20 cellular contexts compared by ENCODE assay signal in genomic region chr4:172127168-172127567, GRCh38.
DNase-seq lines count a peak whose midpoint lies in the region; ATAC-seq and TF ChIP-seq lines count a peak whose summit lies in the region.
"Had no signal": no experiment of that assay in that cellular context is flagged by ENCODE, and none has a peak within 500 bp of the region (broad histone marks: within the 10 kb centered on the region; RNA-seq: fewer than 3 reads in every experiment).

No MANE protein-coding gene starts in this region.

- no peak overlapping the region for H2AK5ac ChIP-seq in mesenchymal stem cell (ENCODE audit: low read length, severe bottlenecking)

- no peak for TF ChIP-seq POLR2A in adrenal gland (IDR thresholded peaks at IDR 0.05)

- H3K4me1 Mint-ChIP-seq in stimulated activated memory B cell treated with anti-CD40 and anti-IgM and Interleukin-4, amounts not matched to agents 10 μg/mL and 1 μg/mL and 100 μg/mL, for 72 hours: peaks cover 15% of the 10 kb centered on the region

- no peaks in the 10 kb centered on the region for H4K20me1 ChIP-seq in Karpas-422 (ENCODE audit: insufficient read depth, low read depth, low read length)
- H4K20me1 ChIP-seq: BLaER1 treated with 17β-estradiol and CSF1 and Interleukin-3, amounts not matched to agents 10 nM and 100 nM had no signal

- ATAC-seq in stimulated activated memory B cell treated with anti-CD40 and anti-IgM and Interleukin-4, amounts not matched to agents 10 μg/mL and 1 μg/mL and 100 μg/mL, for 72 hours: peak; percentile 32
- ATAC-seq: A549; CD8-positive, alpha-beta T cell had no signal

- H2AFZ ChIP-seq in Karpas-422 (ENCODE audit: low read length): no peak overlapping the region
- H2AFZ ChIP-seq in mesenchymal stem cell (ENCODE audit: low read depth, low read length): no peak overlapping the region

- no peak overlapping the region for H2BK120ac ChIP-seq in mesenchymal stem cell (ENCODE audit: low read depth, low read length)

- peak overlapping the region in 1 of 2 experiments; percentile 31 for H3K14ac ChIP-seq in mesenchymal stem cell (ENCODE audit: low read length in 2 of 2)

- peak overlapping the region in 1 of 2 experiments; percentile 54 for H3K18ac ChIP-seq in mesenchymal stem cell (ENCODE audit: low read depth in 1 of 2, low read length in 2 of 2)

- no peaks in the 10 kb centered on the region for H3K9me3 Mint-ChIP-seq in stimulated activated memory B cell treated with anti-CD40 and anti-IgM and Interleukin-4, amounts not matched to agents 10 μg/mL and 1 μg/mL and 100 μg/mL, for 72 hours
- H3K9me3 Mint-ChIP-seq: CD4-positive, alpha-beta T cell had no signal

- WGBS in mesenchymal stem cell: 100% methylated on average over 3 of the region's 4 CpGs
- WGBS in adrenal gland, 4 donors: 84 to 92% (median 91%) methylated on average over 2 to 4 of the region's 4 CpGs

- intact Hi-C loops in posterior vena cava (cut with DNase I): no loop called here
- intact Hi-C loops in adrenal gland (cut with DNase I): no loop called here
- intact Hi-C loops in dorsolateral prefrontal cortex (cut with DNase I): no loop called here

- no peak overlapping the region for H3K4me3 Mint-ChIP-seq in stimulated activated memory B cell treated with anti-CD40 and anti-IgM and Interleukin-4, amounts not matched to agents 10 μg/mL and 1 μg/mL and 100 μg/mL, for 72 hours
- H3K4me3 Mint-ChIP-seq: B cell; CD4-positive, alpha-beta T cell; CD8-positive, alpha-beta T cell had no signal

- H3K4me1 ChIP-seq in Karpas-422 (ENCODE audit: low read length) (peaks cover 29% of the 10 kb centered on the region), mesenchymal stem cell (ENCODE audit: control insufficient read depth, insufficient read depth, low read depth, low read length) (no peaks in the 10 kb centered on the region), adrenal gland (replicated peaks in 1 of 2) (no peaks in the 10 kb centered on the region)
- H3K4me1 ChIP-seq: A549, Caco-2 had no signal

- no peak overlapping the region for H2BK15ac ChIP-seq in mesenchymal stem cell (ENCODE audit: low read depth, poor library complexity, severe bottlenecking)

- no peak overlapping the region for H3K23ac ChIP-seq in mesenchymal stem cell (ENCODE audit: low read length in 2 of 2)

- H3K36me3 Mint-ChIP-seq in stimulated activated memory B cell treated with anti-CD40 and anti-IgM and Interleukin-4, amounts not matched to agents 10 μg/mL and 1 μg/mL and 100 μg/mL, for 72 hours: no peaks in the 10 kb centered on the region
- H3K36me3 Mint-ChIP-seq: CD8-positive, alpha-beta T cell had no signal

- H3K36me3 ChIP-seq in Karpas-422 (ENCODE audit: insufficient read depth, low read length) (no peaks in the 10 kb centered on the region), mesenchymal stem cell (ENCODE audit: control insufficient read depth in 1 of 2, insufficient read depth in 2 of 2, low read depth in 1 of 2, low read length in 2 of 2) (no peaks in the 10 kb centered on the region), adrenal gland (replicated peaks in 1 of 2) (no peaks in the 10 kb centered on the region)
- H3K36me3 ChIP-seq: BLaER1 treated with 17β-estradiol and CSF1 and Interleukin-3, amounts not matched to agents 10 nM and 100 nM had no signal

- peak overlapping the region; percentile 13 for H4K8ac ChIP-seq in mesenchymal stem cell (ENCODE audit: low read length)

- H3K4me3 ChIP-seq in Karpas-422 (ENCODE audit: low read length) (no peak overlapping the region), mesenchymal stem cell (ENCODE audit: insufficient read depth in 1 of 2, low read depth in 1 of 2, low read length in 2 of 2) (no peak overlapping the region), adrenal gland (no peak overlapping the region), dorsolateral prefrontal cortex (no peak overlapping the region)
- H3K4me3 ChIP-seq: A549; BLaER1 treated with 17β-estradiol and CSF1 and Interleukin-3, amounts not matched to agents 10 nM and 100 nM had no signal

- no peaks in the 10 kb centered on the region for H3K79me2 ChIP-seq in Karpas-422 (ENCODE audit: low read length)

- H3K27ac Mint-ChIP-seq in stimulated activated memory B cell treated with anti-CD40 and anti-IgM and Interleukin-4, amounts not matched to agents 10 μg/mL and 1 μg/mL and 100 μg/mL, for 72 hours: no peak overlapping the region
- H3K27ac Mint-ChIP-seq: B cell; CD4-positive, alpha-beta T cell; CD8-positive, alpha-beta T cell had no signal

- H3K27ac ChIP-seq in Karpas-422 (ENCODE audit: low read length) (no peak overlapping the region), mesenchymal stem cell (ENCODE audit: low read length, poor library complexity, severe bottlenecking) (no peak overlapping the region), adrenal gland (no peak overlapping the region), dorsolateral prefrontal cortex (no peak overlapping the region)
- H3K27ac ChIP-seq: 22Rv1; A549; BLaER1 treated with 17β-estradiol and CSF1 and Interleukin-3, amounts not matched to agents 10 nM and 100 nM; C4-2B had no signal

- no peaks in the 10 kb centered on the region for H3K27me3 ChIP-seq in Karpas-422 (ENCODE audit: low read length)
- H3K27me3 ChIP-seq in mesenchymal stem cell (ENCODE audit: control insufficient read depth in 1 of 2, insufficient read depth in 1 of 2, low read length in 2 of 2): no peaks in the 10 kb centered on the region
- no peaks in the 10 kb centered on the region for H3K27me3 ChIP-seq in adrenal gland
- no peaks in the 10 kb centered on the region for H3K27me3 ChIP-seq in dorsolateral prefrontal cortex
- H3K27me3 ChIP-seq: BLaER1 treated with 17β-estradiol and CSF1 and Interleukin-3, amounts not matched to agents 10 nM and 100 nM had no signal

- H3K9me3 ChIP-seq in Karpas-422 (ENCODE audit: low read length): no peaks in the 10 kb centered on the region
- H3K9me3 ChIP-seq in mesenchymal stem cell (ENCODE audit: control insufficient read depth, low read length): no peaks in the 10 kb centered on the region
- H3K9me3 ChIP-seq in adrenal gland (replicated peaks in 1 of 3): no peaks in the 10 kb centered on the region
- H3K9me3 ChIP-seq: A549; BLaER1 treated with 17β-estradiol and CSF1 and Interleukin-3, amounts not matched to agents 10 nM and 100 nM; Caco-2 had no signal

- no peak for TF ChIP-seq CTCF in adrenal gland (IDR thresholded peaks at IDR 0.05)
- no peak for TF ChIP-seq CTCF in dorsolateral prefrontal cortex (IDR thresholded peaks at IDR 0.05 in 54 of 56, conservative IDR thresholded peaks at IDR 0.05 in 2 of 56; ENCODE audit: low read depth in 1 of 56, partially characterized antibody in 56 of 56)

- no peaks in the 10 kb centered on the region for H3K79me1 ChIP-seq in mesenchymal stem cell (replicated peaks; ENCODE audit: low read length, poor library complexity, severe bottlenecking)

- DNase-seq in Karpas-422: peak; percentile 41
- no peak for DNase-seq in mesenchymal stem cell
- peak; percentile 65 for DNase-seq in posterior vena cava (ENCODE audit: low spot score)
- DNase-seq in adrenal gland: no peak
- DNase-seq in stimulated activated CD4-positive, alpha-beta T cell treated with anti-CD3 and anti-CD28 coated beads, Interleukin-2, amount 100 ng/mL, for 24 hours: no peak
- DNase-seq in dorsolateral prefrontal cortex: no peak
- no peak for DNase-seq in NCI-H510A treated with DMSO at 0.1 percent for 48 hours (lab: John Stamatoyannopoulos, UW)
- DNase-seq: AML-193; Caco-2; Calu3; CD4-positive, alpha-beta T cell; CD8-positive, alpha-beta T cell; DMS79 treated with DMSO at 0.1 percent for 48 hours; GF-D8 had no signal

- H3K9me2 ChIP-seq in Karpas-422 (replicated peaks; ENCODE audit: insufficient read depth, low read length): no peaks in the 10 kb centered on the region

- peak overlapping the region in 1 of 2 experiments; percentile 77 for H2BK12ac ChIP-seq in mesenchymal stem cell (ENCODE audit: low read length in 2 of 2)

- H3K27me3 Mint-ChIP-seq in stimulated activated memory B cell treated with anti-CD40 and anti-IgM and Interleukin-4, amounts not matched to agents 10 μg/mL and 1 μg/mL and 100 μg/mL, for 72 hours: no peaks in the 10 kb centered on the region
- H3K27me3 Mint-ChIP-seq: B cell; CD4-positive, alpha-beta T cell had no signal

- no peak overlapping the region for H3K4ac ChIP-seq in mesenchymal stem cell (ENCODE audit: low read depth in 1 of 2, low read length in 2 of 2)

- H3K9ac ChIP-seq in Karpas-422 (ENCODE audit: low read length): no peak overlapping the region
- no peak overlapping the region for H3K9ac ChIP-seq in mesenchymal stem cell (ENCODE audit: low read length)
- H3K9ac ChIP-seq: BLaER1 treated with 17β-estradiol and CSF1 and Interleukin-3, amounts not matched to agents 10 nM and 100 nM had no signal

- H3K4me2 ChIP-seq in Karpas-422 (ENCODE audit: low read depth, low read length, poor library complexity, severe bottlenecking) (no peak overlapping the region), mesenchymal stem cell (ENCODE audit: low read length, poor library complexity, severe bottlenecking) (no peak overlapping the region)
- H3K4me2 ChIP-seq: A549; BLaER1 treated with 17β-estradiol and CSF1 and Interleukin-3, amounts not matched to agents 10 nM and 100 nM had no signal

- H4K91ac ChIP-seq in mesenchymal stem cell (ENCODE audit: low read length): no peak overlapping the region

- no peak overlapping the region for H2BK5ac ChIP-seq in mesenchymal stem cell (ENCODE audit: low read depth, low read length, poor library complexity, severe bottlenecking)

Comparison
In these comparisons a context has a peak if more than half of its experiments do, and no peak if none do; other contexts are left out.
1. DNase-seq: peak in Karpas-422 (single experiment) and posterior vena cava (single experiment); none in mesenchymal stem cell (single experiment), adrenal gland (0 of 7), stimulated activated CD4-positive, alpha-beta T cell treated with anti-CD3 and anti-CD28 coated beads, Interleukin-2, amount 100 ng/mL, for 24 hours (0 of 2), dorsolateral prefrontal cortex (0 of 10) and NCI-H510A treated with DMSO at 0.1 percent for 48 hours (single experiment).